In genomic region chr9:121537283-121537682, GRCh38 we compare ENCODE assay signal across 1 cellular context.
A peak's percentile ranks its signal among the peaks of the same experiment; 100 is the strongest.
TF ChIP-seq lines count a peak whose summit lies in the region.

No MANE protein-coding gene starts in this region.

TF ChIP-seq in K562, 482 proteins besides CTCF, POLR2A, EP300 and RAD21:
- TF ChIP-seq ARID4B (CRISPR knock-in tag; IDR thresholded peaks at IDR 0.05) (no peak), SPI1 (IDR thresholded peaks at IDR 0.05; ENCODE audit: borderline replicate concordance, low read depth, low read length) (peak; percentile 61; the same call in 1 of the 2 replicates), HDAC2 (IDR thresholded peaks at IDR 0.05) (no peak), YY1 (IDR thresholded peaks at IDR 0.05; ENCODE audit: borderline replicate concordance in 1 of 3, control insufficient read depth in 1 of 3, extremely low read depth in 1 of 3, insufficient read depth in 3 of 3, insufficient read length in 1 of 3, insufficient replicate concordance in 2 of 3, low read depth in 1 of 3, low read length in 2 of 3) (no peak), ZNF75A (CRISPR knock-in tag; IDR thresholded peaks at IDR 0.05) (0 out of 2 replicates have a peak, but pooled peaks have one; percentile 25)
- TF ChIP-seq, protein P1, sequence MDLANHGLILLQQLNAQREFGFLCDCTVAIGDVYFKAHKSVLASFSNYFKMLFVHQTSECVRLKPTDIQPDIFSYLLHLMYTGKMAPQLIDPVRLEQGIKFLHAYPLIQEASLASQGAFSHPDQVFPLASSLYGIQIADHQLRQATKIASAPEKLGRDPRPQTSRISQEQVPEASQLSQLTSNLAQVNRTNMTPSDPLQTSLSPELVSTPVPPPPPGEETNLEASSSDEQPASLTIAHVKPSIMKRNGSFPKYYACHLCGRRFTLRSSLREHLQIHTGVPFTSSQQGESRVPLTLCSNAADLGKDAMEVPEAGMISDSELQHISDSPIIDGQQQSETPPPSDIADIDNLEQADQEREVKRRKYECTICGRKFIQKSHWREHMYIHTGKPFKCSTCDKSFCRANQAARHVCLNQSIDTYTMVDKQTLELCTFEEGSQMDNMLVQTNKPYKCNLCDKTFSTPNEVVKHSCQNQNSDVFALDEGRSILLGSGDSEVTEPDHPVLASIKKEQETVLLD (IDR thresholded peaks at IDR 0.05) = no peak
